23 cellular contexts compared by ENCODE assay signal in genomic region chr1:71157151-71157550, GRCh38.
A peak's percentile ranks its signal among the peaks of the same experiment; 100 is the strongest.
DNase-seq lines count a peak whose midpoint lies in the region; ATAC-seq and TF ChIP-seq lines count a peak whose summit lies in the region.
"Had no signal": no experiment of that assay in that cellular context is flagged by ENCODE, and none has a peak within 500 bp of the region (broad histone marks: within the 10 kb centered on the region; RNA-seq: fewer than 3 reads in every experiment).

No MANE protein-coding gene starts in this region.

- H3K27me3 Mint-ChIP-seq in MCF 10A (ENCODE audit: insufficient read depth, unreplicated experiment), result no peaks in the 10 kb centered on the region

- H3K36me3 Mint-ChIP-seq in MCF 10A (ENCODE audit: insufficient read depth, unreplicated experiment), result no peaks in the 10 kb centered on the region
- H3K36me3 Mint-ChIP-seq: CD8-positive, alpha-beta T cell had no signal

- H3K36me3 ChIP-seq in mammary epithelial cell (ENCODE audit: insufficient read depth, low read length), result no peaks in the 10 kb centered on the region
- H3K36me3 ChIP-seq in mucosa of descending colon (ENCODE audit: low read depth), result no peaks in the 10 kb centered on the region
- no peaks in the 10 kb centered on the region for H3K36me3 ChIP-seq in left ventricle myocardium inferior
- H3K36me3 ChIP-seq in vagina, result no peaks in the 10 kb centered on the region
- H3K36me3 ChIP-seq: Peyer's patch, SJCRH30 had no signal

- H3K27ac ChIP-seq in mammary epithelial cell (ENCODE audit: insufficient read depth, low read depth, low read length) (no peak overlapping the region), left ventricle myocardium inferior (replicated peaks) (no peak overlapping the region), vagina (no peak overlapping the region)
- H3K27ac ChIP-seq: SJCRH30 had no signal

- intact Hi-C loops in MCF 10A (cut with micrococcal nuclease) (no loop called here), mammary epithelial cell (cut with micrococcal nuclease) (no loop called here), left colon (cut with DNase I, micrococcal nuclease) (no loop called here), mucosa of descending colon (cut with DNase I, micrococcal nuclease) (no loop called here), left ventricle myocardium inferior (cut with micrococcal nuclease) (no loop called here), vagina (cut with DNase I) (no loop called here)

- no peaks in the 10 kb centered on the region for H3K9me3 ChIP-seq in mammary epithelial cell (replicated peaks; ENCODE audit: insufficient read depth, low read length)
- H3K9me3 ChIP-seq in mucosa of descending colon, result no peaks in the 10 kb centered on the region
- H3K9me3 ChIP-seq in left ventricle myocardium inferior (replicated peaks), result peaks cover 15% of the 10 kb centered on the region
- no peaks in the 10 kb centered on the region for H3K9me3 ChIP-seq in vagina
- H3K9me3 ChIP-seq: Peyer's patch, SJCRH30 had no signal

- H2AFZ ChIP-seq in mammary epithelial cell (ENCODE audit: low read depth, low read length), result no peak overlapping the region

- TF ChIP-seq CTCF in MCF 10A (IDR thresholded peaks at IDR 0.05; ENCODE audit: unreplicated experiment), result no peak
- no peak for TF ChIP-seq CTCF in mammary epithelial cell (conservative IDR thresholded peaks at IDR 0.05 in 1 of 2, IDR thresholded peaks at IDR 0.05 in 1 of 2; ENCODE audit: extremely low read depth in 1 of 2, insufficient read depth in 1 of 2, low read depth in 1 of 2, low read length in 2 of 2)
- TF ChIP-seq CTCF in mucosa of descending colon (IDR thresholded peaks at IDR 0.05), result no peak
- no peak for TF ChIP-seq CTCF in left ventricle myocardium inferior (IDR thresholded peaks at IDR 0.05; ENCODE audit: borderline replicate concordance)
- no peak for TF ChIP-seq CTCF in vagina (IDR thresholded peaks at IDR 0.05)

- dilution Hi-C loops in mammary epithelial cell (cut with HindIII; ENCODE audit: low sequenced_read_pairs), result no loop called here

- no peak overlapping the region for H3K4me2 ChIP-seq in mammary epithelial cell (ENCODE audit: insufficient read depth, low read depth, low read length)

- peak; percentile 62 for ATAC-seq in left colon
- peak; percentile 83 for ATAC-seq in mucosa of descending colon
- no peak for ATAC-seq in HG03280 (IDR thresholded peaks at IDR 0.05; ENCODE audit: unreplicated experiment)
- no peak for ATAC-seq in HG03521 (IDR thresholded peaks at IDR 0.05; ENCODE audit: unreplicated experiment)
- ATAC-seq: CD8-positive, alpha-beta T cell; HepG2; K562 had no signal

- no TSS peak for BruUV-seq in MCF 10A (replicated peaks; lab: Mats Ljungman, UMichigan)
- no TSS peak for BruUV-seq in mammary epithelial cell (replicated peaks; lab: Mats Ljungman, UMichigan)

- TF ChIP-seq POLR2A in vagina (IDR thresholded peaks at IDR 0.05), result no peak

- in situ Hi-C loops in mammary epithelial cell (cut with MboI; ENCODE audit: low sequenced_read_pairs in 2 of 2), result no loop called here

- H3K27me3 ChIP-seq in mammary epithelial cell (ENCODE audit: insufficient read depth, low read length) (no peaks in the 10 kb centered on the region), left ventricle myocardium inferior (ENCODE audit: low read depth) (no peaks in the 10 kb centered on the region), vagina (no peaks in the 10 kb centered on the region)
- H3K27me3 ChIP-seq: Peyer's patch, SJCRH30 had no signal

- H3K4me3 Mint-ChIP-seq in MCF 10A (ENCODE audit: unreplicated experiment), result no peak overlapping the region
- H3K4me3 Mint-ChIP-seq: CD8-positive, alpha-beta T cell had no signal

- POLR2A ChIA-PET in MCF 10A (lab: Yijun Ruan, JAX), result no interaction called here

- H3K4me1 Mint-ChIP-seq in MCF 10A (ENCODE audit: insufficient read depth, unreplicated experiment), result no peaks in the 10 kb centered on the region

- no peak overlapping the region for H3K9ac ChIP-seq in mammary epithelial cell (ENCODE audit: insufficient read depth, low read length)

- CTCF ChIA-PET in MCF 10A (lab: Yijun Ruan, JAX), result no interaction called here
- CTCF ChIA-PET in mammary epithelial cell (lab: Charles Lee; ENCODE audit: low non-redundant PET), result no interaction called here

- DNase-seq in MCF 10A (ENCODE audit: unreplicated experiment), result peak; percentile 5
- DNase-seq in mammary epithelial cell, result no peak
- peak in 1 of 2 donors; percentile 8 for DNase-seq in left colon
- peak in 1 of 3 donors; percentile 27 for DNase-seq in mucosa of descending colon
- DNase-seq in left ventricle myocardium inferior, result no peak
- no peak for DNase-seq in vagina (ENCODE audit: extremely low spot score in 2 of 2)
- DNase-seq: 8988T; C1 segment of cervical spinal cord; CD8-positive, alpha-beta T cell; EL; GF-D8; NCI-H1092 treated with DMSO at 0.1 percent for 48 hours; NCI-H1436 treated with DMSO at 0.1 percent for 48 hours; NCI-H1930; NCI-H226; NCI-H524; NCI-H82; Peyer's patch; SJCRH30 had no signal

- no peaks in the 10 kb centered on the region for H3K79me2 ChIP-seq in mammary epithelial cell (ENCODE audit: insufficient read depth, low read length)

- 44% methylated on average over 5 of the region's 5 CpGs for WGBS in mammary epithelial cell (ENCODE audit: low coverage, missing lambda C conversion rate)

- no peak overlapping the region for H3K4me3 ChIP-seq in mammary epithelial cell (replicated peaks in 1 of 3; ENCODE audit: insufficient read depth in 1 of 3, low read depth in 2 of 3, low read length in 3 of 3)
- H3K4me3 ChIP-seq in mucosa of descending colon, result no peak overlapping the region
- no peak overlapping the region for H3K4me3 ChIP-seq in left ventricle myocardium inferior
- no peak overlapping the region for H3K4me3 ChIP-seq in vagina
- H3K4me3 ChIP-seq: K562, Peyer's patch, SJCRH30 had no signal

- no peaks in the 10 kb centered on the region for H3K4me1 ChIP-seq in mammary epithelial cell (ENCODE audit: insufficient read depth, low read length)
- H3K4me1 ChIP-seq in mucosa of descending colon (ENCODE audit: low read depth), result peaks cover 23% of the 10 kb centered on the region
- H3K4me1 ChIP-seq in left ventricle myocardium inferior, result no peaks in the 10 kb centered on the region
- H3K4me1 ChIP-seq in vagina, result no peaks in the 10 kb centered on the region
- H3K4me1 ChIP-seq: Peyer's patch, SJCRH30 had no signal

- no peaks in the 10 kb centered on the region for H3K9me3 Mint-ChIP-seq in MCF 10A (ENCODE audit: unreplicated experiment)

- no peak overlapping the region for H3K27ac Mint-ChIP-seq in MCF 10A (ENCODE audit: low read depth, unreplicated experiment)
- H3K27ac Mint-ChIP-seq: CD8-positive, alpha-beta T cell had no signal

- no peaks in the 10 kb centered on the region for H4K20me1 ChIP-seq in mammary epithelial cell (ENCODE audit: insufficient read depth, low read length)

Comparison
In these comparisons a context has a peak if more than half of its experiments do, and no peak if none do; other contexts are left out.
1. ATAC-seq: peak in left colon (single experiment) and mucosa of descending colon (single experiment); none in HG03280 (single experiment) and HG03521 (single experiment).